Comparison of ENCODE assay signal across 28 cellular contexts in the genomic region with DNA sequence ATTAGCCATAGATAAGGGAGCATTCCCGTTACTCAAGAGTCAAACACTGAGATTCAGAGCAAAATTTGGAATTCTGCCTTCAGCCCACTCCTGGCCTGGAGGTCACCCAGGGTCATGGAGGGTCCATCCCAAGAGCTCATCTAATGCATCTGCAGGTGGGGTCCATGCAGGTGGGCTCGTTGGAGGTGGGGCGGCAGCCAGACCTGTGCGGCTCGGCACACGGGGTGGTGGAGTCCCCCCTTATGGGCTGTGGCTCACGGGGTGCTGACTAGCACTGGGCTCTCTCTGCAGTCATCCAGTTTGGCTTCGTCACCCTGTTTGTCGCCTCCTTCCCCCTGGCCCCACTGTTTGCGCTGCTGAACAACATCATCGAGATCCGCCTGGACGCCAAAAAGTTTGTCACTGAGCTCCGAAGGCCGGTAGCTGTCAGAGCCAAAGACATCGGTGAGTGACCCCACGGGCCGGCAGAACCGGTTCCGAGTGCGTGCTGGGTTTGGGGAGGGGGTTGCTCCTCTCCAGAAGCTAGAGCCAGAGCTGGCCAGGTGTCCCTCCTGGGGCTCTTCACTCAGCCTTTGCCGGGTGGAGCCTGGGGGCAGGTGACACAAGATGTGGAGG.
"Had no signal": no experiment of that assay in that cellular context is flagged by ENCODE, and none has a peak within 500 bp of the region (broad histone marks: within the 10 kb centered on the region; RNA-seq: fewer than 3 reads in every experiment).

No MANE protein-coding gene starts in this region.

- H3K27ac Mint-ChIP-seq: natural killer cell; nephron; neural progenitor cell; progenitor cell of endocrine pancreas; stimulated activated effector memory CD8-positive, alpha-beta T cell treated with anti-CD3 and anti-CD28 coated beads, Interleukin-12 subunit alpha, Interleukin-12 subunit beta, amount 100 ng/mL, for 72 hours; stimulated activated naive B cell treated with anti-CD40 and anti-IgM and Interleukin-4, amounts not matched to agents 10 μg/mL and 1 μg/mL and 100 μg/mL, for 72 hours; stimulated activated naive CD8-positive, alpha-beta T cell treated with anti-CD3 and anti-CD28 coated beads, Interleukin-15, Interleukin-2, amounts not matched to agents 100 ng/mL and 50 ng/mL, for 24 hours had no signal

- H3K27ac ChIP-seq: neural progenitor cell, neutrophil, ovary, parathyroid adenoma, psoas muscle, right lobe of liver, sigmoid colon, thyroid gland, tibial nerve, upper lobe of left lung, vagina had no signal

- H3K4me2 ChIP-seq: neural progenitor cell had no signal

- H3K27me3 ChIP-seq: neural progenitor cell, ovary, right lobe of liver, thyroid gland, upper lobe of left lung, vagina had no signal

- H2AFZ ChIP-seq: neural progenitor cell, parathyroid adenoma had no signal

- H3K36me3 Mint-ChIP-seq: natural killer cell; neural progenitor cell; stimulated activated effector memory CD8-positive, alpha-beta T cell treated with anti-CD3 and anti-CD28 coated beads, Interleukin-12 subunit alpha, Interleukin-12 subunit beta, amount 100 ng/mL, for 72 hours; stimulated activated naive B cell treated with anti-CD40 and anti-IgM and Interleukin-4, amounts not matched to agents 10 μg/mL and 1 μg/mL and 100 μg/mL, for 72 hours had no signal

- H3K9me3 ChIP-seq: neutrophil, ovary, psoas muscle, right lobe of liver, sigmoid colon, stomach, thoracic aorta, thyroid gland, tibial nerve, upper lobe of left lung, vagina had no signal

- H3K79me2 ChIP-seq: parathyroid adenoma had no signal

- H3K36me3 ChIP-seq: neural progenitor cell, neutrophil, ovary, sigmoid colon, tibial nerve, upper lobe of left lung, vagina had no signal

- H3K4me3 ChIP-seq: neural progenitor cell, ovary, psoas muscle, right lobe of liver, sigmoid colon, stomach, thoracic aorta, thyroid gland, tibial nerve, upper lobe of left lung, vagina had no signal

- H3K4me1 ChIP-seq: psoas muscle, right lobe of liver, sigmoid colon, thyroid gland, tibial nerve, upper lobe of left lung, vagina had no signal

- ATAC-seq: natural killer cell; psoas muscle; stimulated activated effector memory CD8-positive, alpha-beta T cell treated with anti-CD3 and anti-CD28 coated beads, Interleukin-12 subunit alpha, Interleukin-12 subunit beta, amount 100 ng/mL, for 72 hours; stimulated activated naive B cell treated with anti-CD40 and anti-IgM and Interleukin-4, amounts not matched to agents 10 μg/mL and 1 μg/mL and 100 μg/mL, for 72 hours had no signal

- H3K9ac ChIP-seq: neural progenitor cell, parathyroid adenoma had no signal

- H3K4me1 Mint-ChIP-seq: natural killer cell; stimulated activated effector memory CD8-positive, alpha-beta T cell treated with anti-CD3 and anti-CD28 coated beads, Interleukin-12 subunit alpha, Interleukin-12 subunit beta, amount 100 ng/mL, for 72 hours; stimulated activated naive B cell treated with anti-CD40 and anti-IgM and Interleukin-4, amounts not matched to agents 10 μg/mL and 1 μg/mL and 100 μg/mL, for 72 hours had no signal

- H3K9me3 Mint-ChIP-seq: natural killer cell; nephron; neural progenitor cell; stimulated activated effector memory CD8-positive, alpha-beta T cell treated with anti-CD3 and anti-CD28 coated beads, Interleukin-12 subunit alpha, Interleukin-12 subunit beta, amount 100 ng/mL, for 72 hours; stimulated activated naive CD8-positive, alpha-beta T cell treated with anti-CD3 and anti-CD28 coated beads, Interleukin-15, Interleukin-2, amounts not matched to agents 100 ng/mL and 50 ng/mL, for 24 hours had no signal

- H3K4me3 Mint-ChIP-seq: natural killer cell; nephron; neural progenitor cell; stimulated activated effector memory CD8-positive, alpha-beta T cell treated with anti-CD3 and anti-CD28 coated beads, Interleukin-12 subunit alpha, Interleukin-12 subunit beta, amount 100 ng/mL, for 72 hours; stimulated activated naive B cell treated with anti-CD40 and anti-IgM and Interleukin-4, amounts not matched to agents 10 μg/mL and 1 μg/mL and 100 μg/mL, for 72 hours; stimulated activated naive CD8-positive, alpha-beta T cell treated with anti-CD3 and anti-CD28 coated beads, Interleukin-15, Interleukin-2, amounts not matched to agents 100 ng/mL and 50 ng/mL, for 24 hours had no signal

- DNase-seq: natural killer cell; nucleus accumbens; ovary; posterior cingulate gyrus; psoas muscle; right lobe of liver; sigmoid colon; small intestine; stimulated activated CD4-positive, alpha-beta T cell treated with anti-CD3 and anti-CD28 coated beads, Interleukin-15, amount 100 ng/mL, for 24 hours; stimulated activated CD4-positive, alpha-beta T cell treated with anti-CD3 and anti-CD28 coated beads, Interleukin-2, amount 100 ng/mL, for 24 hours; stimulated activated CD4-positive, alpha-beta T cell treated with anti-CD3 and anti-CD28 coated beads, Interleukin-2, amount 100 ng/mL, for 48 hours; stimulated activated CD4-positive, alpha-beta T cell treated with anti-CD3 and anti-CD28 coated beads, Interleukin-4, amount 100 ng/mL, for 24 hours; stimulated activated naive B cell treated with anti-CD40 and anti-IgM and Interleukin-4, amounts not matched to agents 10 μg/mL and 1 μg/mL and 100 μg/mL, for 72 hours; stimulated activated naive CD4-positive, alpha-beta T cell treated with Interleukin-2 at 50 U/mL for 16 hours; stomach; thyroid gland; trophoblast cell; upper lobe of left lung had no signal
